In the genomic region with DNA sequence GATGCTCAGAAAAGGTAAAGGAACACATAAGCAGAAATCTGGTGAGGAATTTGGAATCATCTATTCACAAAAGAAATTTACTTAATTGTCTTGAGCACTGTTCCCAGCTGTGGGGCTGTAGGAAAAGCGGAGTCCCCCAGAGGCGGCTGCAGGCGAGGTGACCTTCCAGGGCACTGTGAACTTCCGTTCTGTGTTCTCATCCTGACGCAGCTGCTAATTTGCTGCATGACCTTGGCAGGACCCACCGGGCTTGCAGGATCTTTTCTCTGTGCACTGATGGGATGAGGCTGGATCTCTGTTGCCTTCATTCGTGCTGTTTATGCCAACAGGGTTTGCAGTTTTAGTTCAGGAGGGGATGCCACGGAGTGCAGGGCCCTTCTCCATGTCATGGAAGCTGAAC, we compare ENCODE assay signal across 29 cellular contexts.
"Had no signal": no experiment of that assay in that cellular context is flagged by ENCODE, and none has a peak within 500 bp of the region (broad histone marks: within the 10 kb centered on the region; RNA-seq: fewer than 3 reads in every experiment).

No MANE protein-coding gene starts in this region.

- H3K27ac ChIP-seq: adrenal gland, body of pancreas, colonic mucosa, esophagus squamous epithelium, gastroesophageal sphincter had no signal

- ATAC-seq: activated CD4-positive, alpha-beta T cell treated with anti-CD3 and anti-CD28 coated beads for 36 hours; activated CD8-positive, alpha-beta memory T cell treated with anti-CD3 and anti-CD28 coated beads, Interleukin-2, amount 10 ng/mL, durations not matched to agents 7 days and 5 days; activated CD8-positive, alpha-beta T cell treated with anti-CD3 and anti-CD28 coated beads, Interleukin-2, amount 10 ng/mL, durations not matched to agents 7 days and 5 days; activated naive CD8-positive, alpha-beta T cell treated with anti-CD3 and anti-CD28 coated beads, Interleukin-2, amount 50 U/mL, for 24 hours; body of pancreas; gastroesophageal sphincter; T-helper 17 cell had no signal

- H3K9me3 ChIP-seq: adrenal gland, body of pancreas, colonic mucosa, esophagus squamous epithelium, gastroesophageal sphincter had no signal

- H3K36me3 ChIP-seq: adrenal gland, colonic mucosa, esophagus squamous epithelium, gastroesophageal sphincter had no signal

- DNase-seq: activated CD4-positive, alpha-beta memory T cell treated with anti-CD3 and anti-CD28 coated beads for 36 hours; activated CD4-positive, alpha-beta T cell treated with anti-CD3 and anti-CD28 coated beads for 36 hours; activated CD4-positive, alpha-beta T cell treated with anti-CD3 and anti-CD28 coated beads, Interleukin-2, amount 10 ng/mL, durations not matched to agents 24 days and 14 days; activated CD4-positive, CD25-positive, alpha-beta regulatory T cell; activated CD4-positive, CD25-positive, alpha-beta regulatory T cell treated with anti-CD3 and anti-CD28 coated beads, Interleukin-2, amount 50 U/mL, for 72 hours; activated CD8-positive, alpha-beta memory T cell treated with anti-CD3 and anti-CD28 coated beads, Interleukin-2, amount 10 ng/mL, durations not matched to agents 7 days and 5 days; activated CD8-positive, alpha-beta memory T cell treated with anti-CD3 and anti-CD28 coated beads, Interleukin-2, amount 50 U/mL, for 4 hours; activated CD8-positive, alpha-beta T cell treated with anti-CD3 and anti-CD28 coated beads, Interleukin-2, amount 10 ng/mL, durations not matched to agents 7 days and 5 days; activated effector memory CD4-positive, alpha-beta T cell treated with anti-CD3 and anti-CD28 coated beads, Interleukin-2, amount 50 U/mL, for 16 hours; activated naive CD4-positive, alpha-beta T cell treated with anti-CD3 and anti-CD28 coated beads for 36 hours; activated naive CD8-positive, alpha-beta T cell treated with anti-CD3 and anti-CD28 coated beads for 36 hours; activated naive CD8-positive, alpha-beta T cell treated with anti-CD3 and anti-CD28 coated beads, Interleukin-2, amount 50 U/mL, for 24 hours; activated T-cell treated with anti-CD3 and anti-CD28 coated beads, Interleukin-2, amount 50 U/mL, for 1 hour; activated T-cell treated with anti-CD3 and anti-CD28 coated beads, Interleukin-2, amount 50 U/mL, for 48 hours; adrenal gland; amygdala; aorta; body of pancreas; caudate nucleus; colonic mucosa; dorsolateral prefrontal cortex; effector memory CD4-positive, alpha-beta T cell; erythroblast; esophagus squamous epithelium; foreskin melanocyte; T-helper 1 cell; T-helper 17 cell; T1000 had no signal

- H3K4me3 ChIP-seq: adrenal gland, body of pancreas, colonic mucosa, dorsolateral prefrontal cortex, esophagus squamous epithelium, gastroesophageal sphincter had no signal

- H3K27me3 ChIP-seq: adrenal gland, body of pancreas, colonic mucosa, gastroesophageal sphincter had no signal

- H3K4me1 ChIP-seq: adrenal gland, body of pancreas, colonic mucosa, esophagus squamous epithelium, gastroesophageal sphincter had no signal
